Comparison of ENCODE assay signal across 8 cellular contexts in the genomic region with DNA sequence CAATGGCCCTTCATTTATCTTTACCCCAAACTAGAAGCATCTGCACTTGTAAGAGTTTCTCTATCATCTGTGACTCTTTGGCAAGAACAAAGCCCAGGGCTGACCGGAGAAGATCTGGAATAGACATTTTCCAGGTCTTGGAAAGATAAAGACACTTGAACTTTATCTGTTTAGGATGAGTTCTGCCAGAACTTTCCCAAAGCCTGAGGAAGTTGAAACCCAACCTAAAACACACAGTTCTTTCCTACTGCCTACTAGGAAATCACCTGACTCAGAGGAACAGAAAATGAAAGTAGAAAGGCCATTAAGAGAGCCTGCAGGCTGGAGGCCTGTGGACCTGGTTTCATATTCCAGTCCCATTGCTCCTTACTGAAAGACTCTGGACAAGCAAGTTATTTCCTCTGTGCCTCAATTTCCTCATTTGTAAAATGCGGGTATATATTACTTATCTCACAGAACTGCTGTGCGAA. TPM values are rescaled to one million over a fixed set of nuclear protein-coding genes. Genes with fewer than 3 reads are reported as not detected.
A peak's percentile ranks its signal among the peaks of the same experiment; 100 is the strongest.
DNase-seq lines count a peak whose midpoint lies in the region; ATAC-seq and TF ChIP-seq lines count a peak whose summit lies in the region.

No MANE protein-coding gene starts in this region.

- peak; percentile 67 for ATAC-seq in GM18502 (IDR thresholded peaks at IDR 0.05; ENCODE audit: poor library complexity, unreplicated experiment)
- ATAC-seq in HG02840 (IDR thresholded peaks at IDR 0.05; ENCODE audit: low FRiP score, unreplicated experiment) = peak; percentile 61
- ATAC-seq in activated naive CD8-positive, alpha-beta T cell treated with anti-CD3 and anti-CD28 coated beads, Interleukin-2, amount 50 U/mL, for 24 hours = peak; percentile 48
- ATAC-seq in heart right ventricle = peak; percentile 32 to 78 (median 68)
- ATAC-seq in sciatic nerve = peak; percentile 76

- H3K36me3 ChIP-seq in heart right ventricle = peaks cover 0 to 24% (median 0%) of the 10 kb centered on the region in 9 donors

- H3K27ac ChIP-seq in AG04450 (ENCODE audit: low read depth, low read length) (peak overlapping the region; percentile 75), heart right ventricle (peak overlapping the region; percentile 2 to 94 (median 84))

- TF ChIP-seq CTCF in AG04450 (IDR thresholded peaks at IDR 0.05; ENCODE audit: low read depth, low read length) = no peak
- TF ChIP-seq CTCF in heart right ventricle (IDR thresholded peaks at IDR 0.05) = no peak

- H3K27ac Mint-ChIP-seq in activated naive CD8-positive, alpha-beta T cell treated with anti-CD3 and anti-CD28 coated beads, Interleukin-2, amount 50 U/mL, for 24 hours = peak overlapping the region; percentile 92

- H3K4me1 ChIP-seq in heart right ventricle = peaks cover 0 to 63% (median 17%) of the 10 kb centered on the region in 9 donors

- peaks cover 13% of the 10 kb centered on the region for H3K36me3 Mint-ChIP-seq in activated naive CD8-positive, alpha-beta T cell treated with anti-CD3 and anti-CD28 coated beads, Interleukin-2, amount 50 U/mL, for 24 hours (ENCODE audit: low read depth)

- DNase-seq in AG04450 (ENCODE audit: low read depth, low spot score) = no peak
- DNase-seq in NCI-H2107 (lab: John Stamatoyannopoulos, UW) = peak; percentile 17
- DNase-seq in activated naive CD8-positive, alpha-beta T cell treated with anti-CD3 and anti-CD28 coated beads, Interleukin-2, amount 50 U/mL, for 24 hours = peak; percentile 9
- peak in 1 of 2 donors; percentile 22 for DNase-seq in heart right ventricle
- no peak for DNase-seq in sciatic nerve (ENCODE audit: low spot score)
- no peak for DNase-seq in NCI-H1092 (lab: John Stamatoyannopoulos, UW)

- no peaks in the 10 kb centered on the region for H3K9me3 Mint-ChIP-seq in activated naive CD8-positive, alpha-beta T cell treated with anti-CD3 and anti-CD28 coated beads, Interleukin-2, amount 50 U/mL, for 24 hours

- no peaks in the 10 kb centered on the region for H3K27me3 ChIP-seq in AG04450 (ENCODE audit: control insufficient read depth, insufficient read depth, low read length)
- H3K27me3 ChIP-seq in heart right ventricle = no peaks in the 10 kb centered on the region

- POLR2A ChIA-PET in AG04450 (lab: Yijun Ruan, JAX) = no interaction called here

- no peaks in the 10 kb centered on the region for H3K27me3 Mint-ChIP-seq in activated naive CD8-positive, alpha-beta T cell treated with anti-CD3 and anti-CD28 coated beads, Interleukin-2, amount 50 U/mL, for 24 hours

- peak overlapping the region; percentile 96 for H3K4me3 ChIP-seq in AG04450 (ENCODE audit: low read depth, low read length)
- H3K4me3 ChIP-seq in heart right ventricle = peak overlapping the region; percentile 16 to 90 (median 80)

- peaks cover 47% of the 10 kb centered on the region for H3K4me1 Mint-ChIP-seq in activated naive CD8-positive, alpha-beta T cell treated with anti-CD3 and anti-CD28 coated beads, Interleukin-2, amount 50 U/mL, for 24 hours

- CTCF ChIA-PET in AG04450 (lab: Charles Lee) = interaction anchor here (0.8 to 1.5 kb wide), 5 partner anchors 18 to 108 kb away, joined by 3 to 7 read pairs (median 4); no protein-coding TSS in a partner anchor

- H3K9me3 ChIP-seq in AG04450 (ENCODE audit: control insufficient read depth, insufficient read depth, low read length) = no peaks in the 10 kb centered on the region; the same call in 1 of the 2 replicates
- H3K9me3 ChIP-seq in heart right ventricle = no peaks in the 10 kb centered on the region

- WGBS in heart right ventricle, 2 donors = 36 to 46% methylated on average over 3 of the region's 3 CpGs

- intact Hi-C loops in heart right ventricle (cut with DNase I) (loop anchor here in 4 of 10 donors (5.0 kb wide), 2 partner anchors 76 to 946 kb away; no protein-coding TSS in a partner anchor), sciatic nerve (cut with DNase I) (loop anchor here (5.0 kb wide), 1 partner anchor 71 kb away; no protein-coding TSS in a partner anchor)

- H3K4me3 Mint-ChIP-seq in activated naive CD8-positive, alpha-beta T cell treated with anti-CD3 and anti-CD28 coated beads, Interleukin-2, amount 50 U/mL, for 24 hours = peak overlapping the region; percentile 94

RNA-seq across cellular contexts. Expression of a gene that starts 1.4 kb away (rescaled TPM):
- polyA plus RNA-seq in AG04450 (2011; rRNA removed) = 63.8 and 76.8 TPM in 2 replicates
- 97.8 and 121 TPM in 2 replicates for polyA minus RNA-seq in AG04450 (2011; rRNA and poly(A)+ RNA removed)
- 100 to 1,000 TPM in 1 of 10 donors, 10 to 100 TPM in 8, 1 to 10 TPM in 1; 9.7 to 156 (median 17.7) TPM for total RNA-seq in heart right ventricle
- 10 to 100 TPM; 14.1 to 19.3 TPM for polyA plus RNA-seq in heart right ventricle
- 53.5 TPM for total RNA-seq in sciatic nerve

RNA-seq across cellular contexts. Expression of a gene that starts 28.7 kb away (rescaled TPM):
- polyA plus RNA-seq in AG04450 (2011; rRNA removed) (not detected in 2 replicates), heart right ventricle (not detected)
- polyA minus RNA-seq in AG04450 (2011; rRNA and poly(A)+ RNA removed) = not detected in 2 replicates
- total RNA-seq in heart right ventricle (not detected), sciatic nerve (not detected)

RNA-seq across cellular contexts. Expression of a gene that starts 31.4 kb away (rescaled TPM):
- 15.2 and 21.1 TPM in 2 replicates for polyA plus RNA-seq in AG04450 (2011; rRNA removed)
- polyA minus RNA-seq in AG04450 (2011; rRNA and poly(A)+ RNA removed) = 4.6 and 6.0 TPM in 2 replicates
- 100 to 1,000 TPM in 4 of 10 donors, 10 to 100 TPM in 6; 39.8 to 197 (median 71.6) TPM for total RNA-seq in heart right ventricle
- polyA plus RNA-seq in heart right ventricle = 100 to 1,000 TPM; 167 to 184 TPM
- total RNA-seq in sciatic nerve = 701 TPM

RNA-seq across cellular contexts. Expression of a gene that starts 35.5 kb away (rescaled TPM):
- polyA plus RNA-seq in AG04450 (2011; rRNA removed) (76.6 and 82.8 TPM in 2 replicates), heart right ventricle (100 to 1,000 TPM in 1 of 2 donors, 10 to 100 TPM in 1; 22.9 to 163 TPM)
- polyA minus RNA-seq in AG04450 (2011; rRNA and poly(A)+ RNA removed) = 29.2 and 33.0 TPM in 2 replicates
- total RNA-seq in heart right ventricle (10 to 100 TPM; 38.0 to 76.6 (median 51.5) TPM), sciatic nerve (42.0 TPM)

RNA-seq across cellular contexts. Expression of a gene that starts 50.6 kb away (rescaled TPM):
- 14.6 and 17.5 TPM in 2 replicates for polyA plus RNA-seq in AG04450 (2011; rRNA removed)
- polyA minus RNA-seq in AG04450 (2011; rRNA and poly(A)+ RNA removed) = 24.5 and 30.1 TPM in 2 replicates
- total RNA-seq in heart right ventricle = 1 to 10 TPM; 3.4 to 8.9 (median 4.7) TPM
- polyA plus RNA-seq in heart right ventricle = 10 to 100 TPM in 1 of 2 donors, 1 to 10 TPM in 1; 6.7 to 16.5 TPM
- total RNA-seq in sciatic nerve = 14.8 TPM

Comparison
In these comparisons a context has a peak if more than half of its experiments do, and no peak if none do; other contexts are left out.
1. DNase-seq: peak in NCI-H2107 (single experiment) and activated naive CD8-positive, alpha-beta T cell treated with anti-CD3 and anti-CD28 coated beads, Interleukin-2, amount 50 U/mL, for 24 hours (single experiment); none in AG04450 (single experiment), sciatic nerve (single experiment) and NCI-H1092 (single experiment).
2. Peak in every context shown above with its lines, with median percentiles within 50 percentile points of each other: ATAC-seq.